Comparison of ENCODE assay signal across 1 cellular context in genomic region chr17:44775136-44775837, GRCh38.
A peak's percentile ranks its signal among the peaks of the same experiment; 100 is the strongest.
TF ChIP-seq lines count a peak whose summit lies in the region.

No MANE protein-coding gene starts in this region.

TF ChIP-seq in WTC11, 78 proteins besides CTCF, POLR2A, EP300 and RAD21 (continued from another document and continues in another):
- no peak; the same call in 1 of the 2 replicates for TF ChIP-seq ELF4 (CRISPR knock-in tag; IDR thresholded peaks at IDR 0.05; ENCODE audit: low read depth)
- TF ChIP-seq USF2 (CRISPR knock-in tag; IDR thresholded peaks at IDR 0.05): no peak
- TF ChIP-seq ZNF317 (CRISPR knock-in tag; IDR thresholded peaks at IDR 0.05; ENCODE audit: borderline replicate concordance, low read depth): no peak; the same call in 1 of the 2 replicates
- no peak for TF ChIP-seq RORB (CRISPR knock-in tag; IDR thresholded peaks at IDR 0.05)
- TF ChIP-seq ZNF263 (CRISPR knock-in tag; IDR thresholded peaks at IDR 0.05; ENCODE audit: low read depth): no peak
- TF ChIP-seq, protein P1, sequence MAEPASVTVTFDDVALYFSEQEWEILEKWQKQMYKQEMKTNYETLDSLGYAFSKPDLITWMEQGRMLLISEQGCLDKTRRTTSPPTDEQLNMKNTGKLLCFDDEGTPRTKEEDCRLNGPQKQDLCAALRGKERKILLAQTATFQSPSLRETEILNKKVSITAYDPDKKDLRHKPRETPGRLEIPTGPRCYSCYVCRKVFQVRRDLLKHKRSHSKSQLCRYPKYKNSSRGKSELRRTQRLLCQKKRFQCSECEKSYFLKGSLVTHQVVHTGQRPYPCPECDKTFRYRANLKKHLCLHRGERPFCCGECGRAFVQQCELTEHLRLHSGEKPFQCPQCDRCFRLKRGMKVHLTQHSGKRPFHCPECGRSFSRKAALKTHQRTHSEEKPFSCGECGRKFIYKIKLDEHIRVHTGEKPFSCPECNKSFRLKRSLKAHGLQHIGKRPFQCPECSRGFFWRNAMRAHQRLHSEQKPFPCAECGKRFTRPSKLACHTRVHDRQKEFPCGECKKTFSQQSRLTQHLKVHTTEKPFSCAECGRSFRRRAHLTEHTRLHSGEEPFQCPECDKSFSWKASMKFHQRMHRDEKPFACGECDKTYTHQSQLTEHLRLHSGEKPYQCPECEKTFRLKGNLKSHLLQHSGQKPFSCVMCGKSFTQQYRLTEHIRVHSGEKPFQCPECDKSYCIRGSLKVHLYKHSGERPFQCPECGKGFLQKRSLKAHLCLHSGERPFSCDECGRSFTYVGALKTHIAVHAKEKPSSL (CRISPR knock-in tag; conservative IDR thresholded peaks at IDR 0.05): no peak
- no peak for TF ChIP-seq ZNF671 (CRISPR knock-in tag; IDR thresholded peaks at IDR 0.05)
- peak; percentile 45; the same call in 1 of the 2 replicates for TF ChIP-seq SMAD3 (CRISPR knock-in tag; IDR thresholded peaks at IDR 0.05; ENCODE audit: borderline replicate concordance)
- TF ChIP-seq ZNF396 (CRISPR knock-in tag; IDR thresholded peaks at IDR 0.05; ENCODE audit: borderline replicate concordance): no peak
- TF ChIP-seq E2F5 (CRISPR knock-in tag; IDR thresholded peaks at IDR 0.05): peak; percentile 83
- TF ChIP-seq, protein P2, sequence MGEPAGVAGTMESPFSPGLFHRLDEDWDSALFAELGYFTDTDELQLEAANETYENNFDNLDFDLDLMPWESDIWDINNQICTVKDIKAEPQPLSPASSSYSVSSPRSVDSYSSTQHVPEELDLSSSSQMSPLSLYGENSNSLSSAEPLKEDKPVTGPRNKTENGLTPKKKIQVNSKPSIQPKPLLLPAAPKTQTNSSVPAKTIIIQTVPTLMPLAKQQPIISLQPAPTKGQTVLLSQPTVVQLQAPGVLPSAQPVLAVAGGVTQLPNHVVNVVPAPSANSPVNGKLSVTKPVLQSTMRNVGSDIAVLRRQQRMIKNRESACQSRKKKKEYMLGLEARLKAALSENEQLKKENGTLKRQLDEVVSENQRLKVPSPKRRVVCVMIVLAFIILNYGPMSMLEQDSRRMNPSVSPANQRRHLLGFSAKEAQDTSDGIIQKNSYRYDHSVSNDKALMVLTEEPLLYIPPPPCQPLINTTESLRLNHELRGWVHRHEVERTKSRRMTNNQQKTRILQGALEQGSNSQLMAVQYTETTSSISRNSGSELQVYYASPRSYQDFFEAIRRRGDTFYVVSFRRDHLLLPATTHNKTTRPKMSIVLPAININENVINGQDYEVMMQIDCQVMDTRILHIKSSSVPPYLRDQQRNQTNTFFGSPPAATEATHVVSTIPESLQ (CRISPR knock-in tag; IDR thresholded peaks at IDR 0.05): no peak
- TF ChIP-seq TEAD1 (CRISPR knock-in tag; IDR thresholded peaks at IDR 0.05): peak; percentile 88
- no peak for TF ChIP-seq CBFB (CRISPR knock-in tag; IDR thresholded peaks at IDR 0.05; ENCODE audit: low read depth)
- TF ChIP-seq ZNF281 (CRISPR knock-in tag; IDR thresholded peaks at IDR 0.05): no peak
- no peak for TF ChIP-seq TCF7 (CRISPR knock-in tag; IDR thresholded peaks at IDR 0.05; ENCODE audit: low read depth)
- TF ChIP-seq ZNF423 (CRISPR knock-in tag; IDR thresholded peaks at IDR 0.05): no peak
- TF ChIP-seq ZBTB21 (CRISPR knock-in tag; IDR thresholded peaks at IDR 0.05; ENCODE audit: borderline replicate concordance): no peak
- TF ChIP-seq SP1 (CRISPR knock-in tag; conservative IDR thresholded peaks at IDR 0.05): peak; percentile 88
- TF ChIP-seq KAT7 (CRISPR knock-in tag; IDR thresholded peaks at IDR 0.05; ENCODE audit: borderline replicate concordance): no peak
- TF ChIP-seq SOX15 (CRISPR knock-in tag; IDR thresholded peaks at IDR 0.05): no peak
- no peak for TF ChIP-seq STAT6 (CRISPR knock-in tag; conservative IDR thresholded peaks at IDR 0.05; ENCODE audit: low read depth)
- no peak for TF ChIP-seq EMX1 (CRISPR knock-in tag; IDR thresholded peaks at IDR 0.05)
- TF ChIP-seq, protein P3, sequence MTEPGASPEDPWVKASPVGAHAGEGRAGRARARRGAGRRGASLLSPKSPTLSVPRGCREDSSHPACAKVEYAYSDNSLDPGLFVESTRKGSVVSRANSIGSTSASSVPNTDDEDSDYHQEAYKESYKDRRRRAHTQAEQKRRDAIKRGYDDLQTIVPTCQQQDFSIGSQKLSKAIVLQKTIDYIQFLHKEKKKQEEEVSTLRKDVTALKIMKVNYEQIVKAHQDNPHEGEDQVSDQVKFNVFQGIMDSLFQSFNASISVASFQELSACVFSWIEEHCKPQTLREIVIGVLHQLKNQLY (CRISPR knock-in tag; IDR thresholded peaks at IDR 0.05): no peak
- TF ChIP-seq TEAD4 (CRISPR knock-in tag; IDR thresholded peaks at IDR 0.05): no peak
- TF ChIP-seq GTF2I (CRISPR knock-in tag; conservative IDR thresholded peaks at IDR 0.05): no peak
- TF ChIP-seq, protein P4, sequence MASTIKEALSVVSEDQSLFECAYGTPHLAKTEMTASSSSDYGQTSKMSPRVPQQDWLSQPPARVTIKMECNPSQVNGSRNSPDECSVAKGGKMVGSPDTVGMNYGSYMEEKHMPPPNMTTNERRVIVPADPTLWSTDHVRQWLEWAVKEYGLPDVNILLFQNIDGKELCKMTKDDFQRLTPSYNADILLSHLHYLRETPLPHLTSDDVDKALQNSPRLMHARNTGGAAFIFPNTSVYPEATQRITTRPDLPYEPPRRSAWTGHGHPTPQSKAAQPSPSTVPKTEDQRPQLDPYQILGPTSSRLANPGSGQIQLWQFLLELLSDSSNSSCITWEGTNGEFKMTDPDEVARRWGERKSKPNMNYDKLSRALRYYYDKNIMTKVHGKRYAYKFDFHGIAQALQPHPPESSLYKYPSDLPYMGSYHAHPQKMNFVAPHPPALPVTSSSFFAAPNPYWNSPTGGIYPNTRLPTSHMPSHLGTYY (CRISPR knock-in tag; IDR thresholded peaks at IDR 0.05): no peak
- 0 out of 2 replicates have a peak, but pooled peaks have one; percentile 19 for TF ChIP-seq JUN (CRISPR knock-in tag; IDR thresholded peaks at IDR 0.05)
- no peak for TF ChIP-seq ZNF416 (CRISPR knock-in tag; IDR thresholded peaks at IDR 0.05)
- TF ChIP-seq, protein P5, sequence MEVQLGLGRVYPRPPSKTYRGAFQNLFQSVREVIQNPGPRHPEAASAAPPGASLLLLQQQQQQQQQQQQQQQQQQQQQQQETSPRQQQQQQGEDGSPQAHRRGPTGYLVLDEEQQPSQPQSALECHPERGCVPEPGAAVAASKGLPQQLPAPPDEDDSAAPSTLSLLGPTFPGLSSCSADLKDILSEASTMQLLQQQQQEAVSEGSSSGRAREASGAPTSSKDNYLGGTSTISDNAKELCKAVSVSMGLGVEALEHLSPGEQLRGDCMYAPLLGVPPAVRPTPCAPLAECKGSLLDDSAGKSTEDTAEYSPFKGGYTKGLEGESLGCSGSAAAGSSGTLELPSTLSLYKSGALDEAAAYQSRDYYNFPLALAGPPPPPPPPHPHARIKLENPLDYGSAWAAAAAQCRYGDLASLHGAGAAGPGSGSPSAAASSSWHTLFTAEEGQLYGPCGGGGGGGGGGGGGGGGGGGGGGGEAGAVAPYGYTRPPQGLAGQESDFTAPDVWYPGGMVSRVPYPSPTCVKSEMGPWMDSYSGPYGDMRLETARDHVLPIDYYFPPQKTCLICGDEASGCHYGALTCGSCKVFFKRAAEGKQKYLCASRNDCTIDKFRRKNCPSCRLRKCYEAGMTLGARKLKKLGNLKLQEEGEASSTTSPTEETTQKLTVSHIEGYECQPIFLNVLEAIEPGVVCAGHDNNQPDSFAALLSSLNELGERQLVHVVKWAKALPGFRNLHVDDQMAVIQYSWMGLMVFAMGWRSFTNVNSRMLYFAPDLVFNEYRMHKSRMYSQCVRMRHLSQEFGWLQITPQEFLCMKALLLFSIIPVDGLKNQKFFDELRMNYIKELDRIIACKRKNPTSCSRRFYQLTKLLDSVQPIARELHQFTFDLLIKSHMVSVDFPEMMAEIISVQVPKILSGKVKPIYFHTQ (CRISPR knock-in tag; IDR thresholded peaks at IDR 0.05): no peak
- TF ChIP-seq, protein P6, sequence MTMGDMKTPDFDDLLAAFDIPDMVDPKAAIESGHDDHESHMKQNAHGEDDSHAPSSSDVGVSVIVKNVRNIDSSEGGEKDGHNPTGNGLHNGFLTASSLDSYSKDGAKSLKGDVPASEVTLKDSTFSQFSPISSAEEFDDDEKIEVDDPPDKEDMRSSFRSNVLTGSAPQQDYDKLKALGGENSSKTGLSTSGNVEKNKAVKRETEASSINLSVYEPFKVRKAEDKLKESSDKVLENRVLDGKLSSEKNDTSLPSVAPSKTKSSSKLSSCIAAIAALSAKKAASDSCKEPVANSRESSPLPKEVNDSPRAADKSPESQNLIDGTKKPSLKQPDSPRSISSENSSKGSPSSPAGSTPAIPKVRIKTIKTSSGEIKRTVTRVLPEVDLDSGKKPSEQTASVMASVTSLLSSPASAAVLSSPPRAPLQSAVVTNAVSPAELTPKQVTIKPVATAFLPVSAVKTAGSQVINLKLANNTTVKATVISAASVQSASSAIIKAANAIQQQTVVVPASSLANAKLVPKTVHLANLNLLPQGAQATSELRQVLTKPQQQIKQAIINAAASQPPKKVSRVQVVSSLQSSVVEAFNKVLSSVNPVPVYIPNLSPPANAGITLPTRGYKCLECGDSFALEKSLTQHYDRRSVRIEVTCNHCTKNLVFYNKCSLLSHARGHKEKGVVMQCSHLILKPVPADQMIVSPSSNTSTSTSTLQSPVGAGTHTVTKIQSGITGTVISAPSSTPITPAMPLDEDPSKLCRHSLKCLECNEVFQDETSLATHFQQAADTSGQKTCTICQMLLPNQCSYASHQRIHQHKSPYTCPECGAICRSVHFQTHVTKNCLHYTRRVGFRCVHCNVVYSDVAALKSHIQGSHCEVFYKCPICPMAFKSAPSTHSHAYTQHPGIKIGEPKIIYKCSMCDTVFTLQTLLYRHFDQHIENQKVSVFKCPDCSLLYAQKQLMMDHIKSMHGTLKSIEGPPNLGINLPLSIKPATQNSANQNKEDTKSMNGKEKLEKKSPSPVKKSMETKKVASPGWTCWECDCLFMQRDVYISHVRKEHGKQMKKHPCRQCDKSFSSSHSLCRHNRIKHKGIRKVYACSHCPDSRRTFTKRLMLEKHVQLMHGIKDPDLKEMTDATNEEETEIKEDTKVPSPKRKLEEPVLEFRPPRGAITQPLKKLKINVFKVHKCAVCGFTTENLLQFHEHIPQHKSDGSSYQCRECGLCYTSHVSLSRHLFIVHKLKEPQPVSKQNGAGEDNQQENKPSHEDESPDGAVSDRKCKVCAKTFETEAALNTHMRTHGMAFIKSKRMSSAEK (CRISPR knock-in tag; IDR thresholded peaks at IDR 0.05; ENCODE audit: borderline replicate concordance): no peak
- no peak for TF ChIP-seq E2F4 (CRISPR knock-in tag; IDR thresholded peaks at IDR 0.05; ENCODE audit: borderline replicate concordance, low read depth)
